ENCODE assay signal across 1 cellular context in the genomic region with DNA sequence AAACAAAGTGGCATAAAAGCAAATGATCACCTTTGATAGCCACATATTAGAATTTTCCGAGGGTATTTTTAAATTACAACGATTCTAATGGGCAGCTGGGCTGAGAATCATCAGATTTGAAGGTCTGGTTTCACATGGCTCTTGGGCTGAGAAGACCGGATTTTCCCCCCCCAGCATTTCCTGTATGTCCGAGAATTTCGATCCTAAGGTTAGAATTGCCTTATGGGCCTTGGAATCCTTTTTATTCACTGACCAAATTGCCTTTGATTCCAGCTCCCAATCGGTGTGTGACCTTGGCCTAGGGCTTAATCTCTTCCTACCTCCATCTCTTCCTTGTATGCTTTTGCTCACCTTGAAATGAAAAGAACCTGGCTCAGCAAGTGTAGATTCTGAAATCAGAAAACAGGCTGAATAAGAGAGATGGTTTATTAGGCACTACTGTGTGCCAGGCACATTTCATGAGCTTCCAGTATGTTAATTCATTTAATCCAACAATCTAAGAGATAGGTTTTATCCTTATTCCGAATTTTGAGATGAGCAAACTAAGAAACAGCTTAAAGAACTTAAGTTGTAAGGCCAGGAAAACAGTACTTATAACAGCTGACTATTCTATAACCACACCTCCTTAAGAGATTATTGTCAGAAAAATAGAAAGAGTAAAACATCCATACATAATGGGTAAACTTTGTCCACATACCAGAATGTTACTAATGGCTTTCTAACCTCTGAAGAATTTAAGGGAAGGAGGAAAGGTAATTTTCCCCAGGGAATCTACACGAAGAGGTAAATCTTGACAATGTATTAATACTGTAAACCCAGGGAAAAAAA.
TF ChIP-seq lines count a peak whose summit lies in the region.

No MANE protein-coding gene starts in this region.

TF ChIP-seq in GM12878, 131 proteins besides CTCF, POLR2A, EP300 and RAD21 (continued from another document):
- TF ChIP-seq, protein P1, sequence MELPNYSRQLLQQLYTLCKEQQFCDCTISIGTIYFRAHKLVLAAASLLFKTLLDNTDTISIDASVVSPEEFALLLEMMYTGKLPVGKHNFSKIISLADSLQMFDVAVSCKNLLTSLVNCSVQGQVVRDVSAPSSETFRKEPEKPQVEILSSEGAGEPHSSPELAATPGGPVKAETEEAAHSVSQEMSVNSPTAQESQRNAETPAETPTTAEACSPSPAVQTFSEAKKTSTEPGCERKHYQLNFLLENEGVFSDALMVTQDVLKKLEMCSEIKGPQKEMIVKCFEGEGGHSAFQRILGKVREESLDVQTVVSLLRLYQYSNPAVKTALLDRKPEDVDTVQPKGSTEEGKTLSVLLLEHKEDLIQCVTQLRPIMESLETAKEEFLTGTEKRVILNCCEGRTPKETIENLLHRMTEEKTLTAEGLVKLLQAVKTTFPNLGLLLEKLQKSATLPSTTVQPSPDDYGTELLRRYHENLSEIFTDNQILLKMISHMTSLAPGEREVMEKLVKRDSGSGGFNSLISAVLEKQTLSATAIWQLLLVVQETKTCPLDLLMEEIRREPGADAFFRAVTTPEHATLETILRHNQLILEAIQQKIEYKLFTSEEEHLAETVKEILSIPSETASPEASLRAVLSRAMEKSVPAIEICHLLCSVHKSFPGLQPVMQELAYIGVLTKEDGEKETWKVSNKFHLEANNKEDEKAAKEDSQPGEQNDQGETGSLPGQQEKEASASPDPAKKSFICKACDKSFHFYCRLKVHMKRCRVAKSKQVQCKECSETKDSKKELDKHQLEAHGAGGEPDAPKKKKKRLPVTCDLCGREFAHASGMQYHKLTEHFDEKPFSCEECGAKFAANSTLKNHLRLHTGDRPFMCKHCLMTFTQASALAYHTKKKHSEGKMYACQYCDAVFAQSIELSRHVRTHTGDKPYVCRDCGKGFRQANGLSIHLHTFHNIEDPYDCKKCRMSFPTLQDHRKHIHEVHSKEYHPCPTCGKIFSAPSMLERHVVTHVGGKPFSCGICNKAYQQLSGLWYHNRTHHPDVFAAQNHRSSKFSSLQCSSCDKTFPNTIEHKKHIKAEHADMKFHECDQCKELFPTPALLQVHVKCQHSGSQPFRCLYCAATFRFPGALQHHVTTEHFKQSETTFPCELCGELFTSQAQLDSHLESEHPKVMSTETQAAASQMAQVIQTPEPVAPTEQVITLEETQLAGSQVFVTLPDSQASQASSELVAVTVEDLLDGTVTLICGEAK (IDR thresholded peaks at IDR 0.05; ENCODE audit: borderline replicate concordance) = no peak
- TF ChIP-seq TCF3 (IDR thresholded peaks at IDR 0.05; ENCODE audit: borderline replicate concordance, insufficient read depth, low read depth, low read length) (no peak), ZNF24 (IDR thresholded peaks at IDR 0.05) (no peak), SMAD1 (IDR thresholded peaks at IDR 0.05; ENCODE audit: low read depth, partially characterized antibody) (no peak)
- TF ChIP-seq, protein P2, sequence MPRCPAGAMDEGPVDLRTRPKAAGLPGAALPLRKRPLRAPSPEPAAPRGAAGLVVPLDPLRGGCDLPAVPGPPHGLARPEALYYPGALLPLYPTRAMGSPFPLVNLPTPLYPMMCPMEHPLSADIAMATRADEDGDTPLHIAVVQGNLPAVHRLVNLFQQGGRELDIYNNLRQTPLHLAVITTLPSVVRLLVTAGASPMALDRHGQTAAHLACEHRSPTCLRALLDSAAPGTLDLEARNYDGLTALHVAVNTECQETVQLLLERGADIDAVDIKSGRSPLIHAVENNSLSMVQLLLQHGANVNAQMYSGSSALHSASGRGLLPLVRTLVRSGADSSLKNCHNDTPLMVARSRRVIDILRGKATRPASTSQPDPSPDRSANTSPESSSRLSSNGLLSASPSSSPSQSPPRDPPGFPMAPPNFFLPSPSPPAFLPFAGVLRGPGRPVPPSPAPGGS (IDR thresholded peaks at IDR 0.05; ENCODE audit: borderline replicate concordance, insufficient read depth, low read depth, low read length, poor library complexity, severe bottlenecking) = no peak
- TF ChIP-seq, protein P3, sequence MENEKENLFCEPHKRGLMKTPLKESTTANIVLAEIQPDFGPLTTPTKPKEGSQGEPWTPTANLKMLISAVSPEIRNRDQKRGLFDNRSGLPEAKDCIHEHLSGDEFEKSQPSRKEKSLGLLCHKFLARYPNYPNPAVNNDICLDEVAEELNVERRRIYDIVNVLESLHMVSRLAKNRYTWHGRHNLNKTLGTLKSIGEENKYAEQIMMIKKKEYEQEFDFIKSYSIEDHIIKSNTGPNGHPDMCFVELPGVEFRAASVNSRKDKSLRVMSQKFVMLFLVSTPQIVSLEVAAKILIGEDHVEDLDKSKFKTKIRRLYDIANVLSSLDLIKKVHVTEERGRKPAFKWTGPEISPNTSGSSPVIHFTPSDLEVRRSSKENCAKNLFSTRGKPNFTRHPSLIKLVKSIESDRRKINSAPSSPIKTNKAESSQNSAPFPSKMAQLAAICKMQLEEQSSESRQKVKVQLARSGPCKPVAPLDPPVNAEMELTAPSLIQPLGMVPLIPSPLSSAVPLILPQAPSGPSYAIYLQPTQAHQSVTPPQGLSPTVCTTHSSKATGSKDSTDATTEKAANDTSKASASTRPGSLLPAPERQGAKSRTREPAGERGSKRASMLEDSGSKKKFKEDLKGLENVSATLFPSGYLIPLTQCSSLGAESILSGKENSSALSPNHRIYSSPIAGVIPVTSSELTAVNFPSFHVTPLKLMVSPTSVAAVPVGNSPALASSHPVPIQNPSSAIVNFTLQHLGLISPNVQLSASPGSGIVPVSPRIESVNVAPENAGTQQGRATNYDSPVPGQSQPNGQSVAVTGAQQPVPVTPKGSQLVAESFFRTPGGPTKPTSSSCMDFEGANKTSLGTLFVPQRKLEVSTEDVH (IDR thresholded peaks at IDR 0.05; ENCODE audit: low read depth, partially characterized antibody) = no peak
